27 cellular contexts compared by ENCODE assay signal in genomic region chr17:2936351-2936750, GRCh38.
DNase-seq lines count a peak whose midpoint lies in the region; ATAC-seq and TF ChIP-seq lines count a peak whose summit lies in the region.
"Had no signal": no experiment of that assay in that cellular context is flagged by ENCODE, and none has a peak within 500 bp of the region (broad histone marks: within the 10 kb centered on the region; RNA-seq: fewer than 3 reads in every experiment).

No MANE protein-coding gene starts in this region.

- H2AFZ ChIP-seq in OCI-LY3 (ENCODE audit: low read depth, low read length) (peak overlapping the region; percentile 17; the same call in 1 of the 2 replicates), mesenchymal stem cell (ENCODE audit: low read depth, low read length) (no peak overlapping the region)
- H2AFZ ChIP-seq: GM23338 had no signal

- H3K36me3 Mint-ChIP-seq in effector memory CD8-positive, alpha-beta T cell (ENCODE audit: insufficient read depth): peaks cover 31% of the 10 kb centered on the region
- H3K36me3 Mint-ChIP-seq in stimulated activated effector memory CD8-positive, alpha-beta T cell treated with anti-CD3 and anti-CD28 coated beads, Interleukin-12 subunit alpha, Interleukin-12 subunit beta, amount 100 ng/mL, for 72 hours: peaks cover 3% of the 10 kb centered on the region

- H3K79me2 ChIP-seq in OCI-LY3 (ENCODE audit: low read length): no peaks in the 10 kb centered on the region

- WGBS in mesenchymal stem cell: 88% methylated on average over 5 of the region's 5 CpGs

- TF ChIP-seq CTCF in OCI-LY3 (IDR thresholded peaks at IDR 0.05; ENCODE audit: low read depth, low read length): no peak

- H4K91ac ChIP-seq in mesenchymal stem cell (ENCODE audit: low read length): no peak overlapping the region

- H2AK5ac ChIP-seq in mesenchymal stem cell (ENCODE audit: low read length, severe bottlenecking): no peak overlapping the region

- no peak overlapping the region for H2BK15ac ChIP-seq in mesenchymal stem cell (ENCODE audit: low read depth, poor library complexity, severe bottlenecking)

- H3K4me1 Mint-ChIP-seq in effector memory CD8-positive, alpha-beta T cell (ENCODE audit: low read depth in 2 of 2): peaks cover 34 to 35% of the 10 kb centered on the region in 2 donors
- peaks cover 33% of the 10 kb centered on the region for H3K4me1 Mint-ChIP-seq in stimulated activated effector memory CD8-positive, alpha-beta T cell treated with anti-CD3 and anti-CD28 coated beads, Interleukin-12 subunit alpha, Interleukin-12 subunit beta, amount 100 ng/mL, for 72 hours

- no peaks in the 10 kb centered on the region for H3K27me3 Mint-ChIP-seq in effector memory CD8-positive, alpha-beta T cell

- H3K4ac ChIP-seq in mesenchymal stem cell (ENCODE audit: low read depth in 1 of 2, low read length in 2 of 2): no peak overlapping the region

- H3K79me1 ChIP-seq in mesenchymal stem cell (replicated peaks; ENCODE audit: low read length, poor library complexity, severe bottlenecking): peaks cover 2% of the 10 kb centered on the region

- no peaks in the 10 kb centered on the region for H3K9me3 Mint-ChIP-seq in effector memory CD8-positive, alpha-beta T cell
- H3K9me3 Mint-ChIP-seq in stimulated activated effector memory CD8-positive, alpha-beta T cell treated with anti-CD3 and anti-CD28 coated beads, Interleukin-12 subunit alpha, Interleukin-12 subunit beta, amount 100 ng/mL, for 72 hours: no peaks in the 10 kb centered on the region
- H3K9me3 Mint-ChIP-seq: CD8-positive, alpha-beta T cell; GM23338; H9 had no signal

- no peak overlapping the region for H3K4me3 Mint-ChIP-seq in effector memory CD8-positive, alpha-beta T cell
- no peak overlapping the region for H3K4me3 Mint-ChIP-seq in stimulated activated effector memory CD8-positive, alpha-beta T cell treated with anti-CD3 and anti-CD28 coated beads, Interleukin-12 subunit alpha, Interleukin-12 subunit beta, amount 100 ng/mL, for 72 hours
- H3K4me3 Mint-ChIP-seq: CD8-positive, alpha-beta T cell; GM23338; H9 had no signal

- H2BK5ac ChIP-seq in mesenchymal stem cell (ENCODE audit: low read depth, low read length, poor library complexity, severe bottlenecking): no peak overlapping the region

- H3K27me3 ChIP-seq in BLaER1 (no peaks in the 10 kb centered on the region), OCI-LY3 (ENCODE audit: low read depth, low read length) (peaks cover 4% of the 10 kb centered on the region; the same call in 1 of the 2 replicates), mesenchymal stem cell (ENCODE audit: control insufficient read depth in 1 of 2, insufficient read depth in 1 of 2, low read length in 2 of 2) (peaks cover 0 to 33% of the 10 kb centered on the region in 2 experiments)

- no peak overlapping the region for H3K23ac ChIP-seq in mesenchymal stem cell (ENCODE audit: low read length in 2 of 2)

- H3K4me2 ChIP-seq in BLaER1 (peak overlapping the region; percentile 85), OCI-LY3 (ENCODE audit: low read length) (peak overlapping the region; percentile 48), mesenchymal stem cell (ENCODE audit: low read length, poor library complexity, severe bottlenecking) (no peak overlapping the region)
- H3K4me2 ChIP-seq: GM23338, KMS-11 had no signal

- H3K4me3 ChIP-seq in BLaER1: peak overlapping the region; percentile 27; the same call in 1 of the 2 replicates
- no peak overlapping the region for H3K4me3 ChIP-seq in OCI-LY3 (ENCODE audit: low read length)
- no peak overlapping the region for H3K4me3 ChIP-seq in mesenchymal stem cell (ENCODE audit: insufficient read depth in 1 of 2, low read depth in 1 of 2, low read length in 2 of 2)
- H3K4me3 ChIP-seq: GM12878, GM23338 had no signal

- peaks cover 65% of the 10 kb centered on the region for H3K36me3 ChIP-seq in BLaER1
- no peaks in the 10 kb centered on the region for H3K36me3 ChIP-seq in OCI-LY3 (replicated peaks; ENCODE audit: low read depth, low read length)
- H3K36me3 ChIP-seq in mesenchymal stem cell (ENCODE audit: control insufficient read depth in 1 of 2, insufficient read depth in 2 of 2, low read depth in 1 of 2, low read length in 2 of 2): no peaks in the 10 kb centered on the region

- peak overlapping the region; percentile 67 for H3K27ac ChIP-seq in BLaER1
- H3K27ac ChIP-seq in OCI-LY3 (ENCODE audit: low read length): no peak overlapping the region
- H3K27ac ChIP-seq in mesenchymal stem cell (ENCODE audit: low read length, poor library complexity, severe bottlenecking): no peak overlapping the region
- H3K27ac ChIP-seq: C4-2B, KMS-11, RWPE1 had no signal

- peaks cover 96% of the 10 kb centered on the region for H4K20me1 ChIP-seq in BLaER1
- no peaks in the 10 kb centered on the region for H4K20me1 ChIP-seq in OCI-LY3 (ENCODE audit: insufficient read depth, low read length)

- H2BK12ac ChIP-seq in mesenchymal stem cell (ENCODE audit: low read length in 2 of 2): no peak overlapping the region

- H3K18ac ChIP-seq in mesenchymal stem cell (ENCODE audit: low read depth in 1 of 2, low read length in 2 of 2): no peak overlapping the region

- H3K4me1 ChIP-seq in BLaER1 (peaks cover 93% of the 10 kb centered on the region), OCI-LY3 (ENCODE audit: low read length) (peaks cover 44% of the 10 kb centered on the region), mesenchymal stem cell (ENCODE audit: control insufficient read depth, insufficient read depth, low read depth, low read length) (peaks cover 9% of the 10 kb centered on the region)

- H2BK120ac ChIP-seq in mesenchymal stem cell (ENCODE audit: low read depth, low read length): no peak overlapping the region

- H3K9me3 ChIP-seq in BLaER1 (no peaks in the 10 kb centered on the region), OCI-LY3 (ENCODE audit: insufficient read depth, low read length) (no peaks in the 10 kb centered on the region), mesenchymal stem cell (ENCODE audit: control insufficient read depth, low read length) (no peaks in the 10 kb centered on the region)
- H3K9me3 ChIP-seq: Caco-2 had no signal

- peak overlapping the region; percentile 67 to 92 for H3K27ac Mint-ChIP-seq in effector memory CD8-positive, alpha-beta T cell
- H3K27ac Mint-ChIP-seq in stimulated activated effector memory CD8-positive, alpha-beta T cell treated with anti-CD3 and anti-CD28 coated beads, Interleukin-12 subunit alpha, Interleukin-12 subunit beta, amount 100 ng/mL, for 72 hours: peak overlapping the region; percentile 69
- H3K27ac Mint-ChIP-seq: CD8-positive, alpha-beta T cell; GM23338 had no signal

- ATAC-seq in effector memory CD8-positive, alpha-beta T cell (replicated peaks): no peak
- ATAC-seq in stimulated activated effector memory CD8-positive, alpha-beta T cell treated with anti-CD3 and anti-CD28 coated beads, Interleukin-12 subunit alpha, Interleukin-12 subunit beta, amount 100 ng/mL, for 72 hours: no peak
- no peak for ATAC-seq in HG03135 (IDR thresholded peaks at IDR 0.05; ENCODE audit: unreplicated experiment)
- ATAC-seq: CD8-positive, alpha-beta T cell; GM12878; GM23338; Panc1 had no signal

- H3K14ac ChIP-seq in mesenchymal stem cell (ENCODE audit: low read length in 2 of 2): no peak overlapping the region

- H3K9ac ChIP-seq in BLaER1 (no peak overlapping the region; the same call in 1 of the 2 replicates), OCI-LY3 (ENCODE audit: low read length) (peak overlapping the region; percentile 20; the same call in 1 of the 2 replicates), mesenchymal stem cell (ENCODE audit: low read length) (no peak overlapping the region)
- H3K9ac ChIP-seq: KMS-11 had no signal

- no peak overlapping the region for H4K8ac ChIP-seq in mesenchymal stem cell (ENCODE audit: low read length)

- DNase-seq in effector memory CD8-positive, alpha-beta T cell: no peak
- no peak for DNase-seq in stimulated activated effector memory CD8-positive, alpha-beta T cell treated with anti-CD3 and anti-CD28 coated beads, Interleukin-12 subunit alpha, Interleukin-12 subunit beta, amount 100 ng/mL, for 72 hours (ENCODE audit: low spot score in 2 of 2)
- DNase-seq in mesenchymal stem cell: no peak
- DNase-seq in activated CD4-positive, alpha-beta T cell treated with anti-CD3 and anti-CD28 coated beads, Interleukin-2, amount 50 U/mL, for 1 hour: no peak
- DNase-seq: AML-193; Caco-2; CD8-positive, alpha-beta T cell; EL; GDM1; H9; MM.1S; NCI-H1694; NCI-H2029 treated with DMSO at 0.1 percent for 48 hours; NCI-H446 treated with DMSO at 0.1 percent for 48 hours; NCI-H526; NCI-H82; NK-92 treated with Interleukin-12 subunit alpha and Interleukin-12 subunit beta, amount 100 ng/mL, for 24 hours; SHP77 had no signal
